ENCODE assay signal across 9 cellular contexts in genomic region chr3:29515451-29515850, GRCh38.
DNase-seq lines count a peak whose midpoint lies in the region; ATAC-seq and TF ChIP-seq lines count a peak whose summit lies in the region.
"Had no signal": no experiment of that assay in that cellular context is flagged by ENCODE, and none has a peak within 500 bp of the region (broad histone marks: within the 10 kb centered on the region; RNA-seq: fewer than 3 reads in every experiment).

No MANE protein-coding gene starts in this region.

- no peak overlapping the region for H2AFZ ChIP-seq in OCI-LY7 (ENCODE audit: low read length)

- no peaks in the 10 kb centered on the region for H3K27me3 ChIP-seq in CD4-positive, alpha-beta memory T cell (ENCODE audit: insufficient read depth, low read length)
- H3K27me3 ChIP-seq in prostate gland (replicated peaks; ENCODE audit: insufficient read depth) = no peaks in the 10 kb centered on the region

- no peaks in the 10 kb centered on the region for H3K36me3 Mint-ChIP-seq in CD4-positive, alpha-beta memory T cell

- H3K4me3 ChIP-seq in OCI-LY7 (ENCODE audit: low read depth, low read length, poor library complexity, severe bottlenecking) (no peak overlapping the region), prostate gland (no peak overlapping the region)
- H3K4me3 ChIP-seq in CD4-positive, alpha-beta memory T cell (ENCODE audit: low read length in 2 of 2) = no peak overlapping the region

- H3K9me2 ChIP-seq in OCI-LY7 (ENCODE audit: insufficient read depth, low read length) = no peaks in the 10 kb centered on the region

- H3K4me1 ChIP-seq in OCI-LY7 (ENCODE audit: insufficient read depth, low read length, poor library complexity, severe bottlenecking) (peaks cover 28% of the 10 kb centered on the region), prostate gland (replicated peaks) (no peaks in the 10 kb centered on the region)
- H3K4me1 ChIP-seq in CD4-positive, alpha-beta memory T cell (ENCODE audit: insufficient read depth, low read length) = no peaks in the 10 kb centered on the region

- H3K9me3 ChIP-seq in OCI-LY7 (ENCODE audit: low read length) (no peaks in the 10 kb centered on the region), prostate gland (no peaks in the 10 kb centered on the region)
- H3K9me3 ChIP-seq in CD4-positive, alpha-beta memory T cell (ENCODE audit: control insufficient read depth in 1 of 2, low read length in 2 of 2) = no peaks in the 10 kb centered on the region

- no peaks in the 10 kb centered on the region for H3K4me1 Mint-ChIP-seq in CD4-positive, alpha-beta memory T cell

- TF ChIP-seq CTCF in OCI-LY7 (conservative IDR thresholded peaks at IDR 0.05; ENCODE audit: low read length) (no peak), prostate gland (IDR thresholded peaks at IDR 0.05) (no peak)

- H3K36me3 ChIP-seq in OCI-LY7 (ENCODE audit: insufficient read depth, low read length) (no peaks in the 10 kb centered on the region), prostate gland (no peaks in the 10 kb centered on the region)
- H3K36me3 ChIP-seq in CD4-positive, alpha-beta memory T cell (ENCODE audit: insufficient read depth, low read length) = no peaks in the 10 kb centered on the region

- TF ChIP-seq POLR2A in prostate gland (IDR thresholded peaks at IDR 0.05) = no peak

- no peaks in the 10 kb centered on the region for H3K27me3 Mint-ChIP-seq in CD4-positive, alpha-beta memory T cell

- H3K27ac ChIP-seq in OCI-LY7 (ENCODE audit: low read depth, low read length, poor library complexity, severe bottlenecking) = no peak overlapping the region
- no peak overlapping the region for H3K27ac ChIP-seq in CD4-positive, alpha-beta memory T cell (ENCODE audit: low read depth, low read length)
- H3K27ac ChIP-seq in prostate gland = no peak overlapping the region

- 53% methylated on average over 2 of the region's 2 CpGs for WGBS in prostate gland

- BruUV-seq in OCI-LY7 (replicated peaks; lab: Mats Ljungman, UMichigan) = no TSS peak

- peaks cover 0 to 3% (median 0%) of the 10 kb centered on the region in 8 donors for H3K9me3 Mint-ChIP-seq in CD4-positive, alpha-beta memory T cell

- DNase-seq in Daoy (ENCODE audit: low read depth) (peak; percentile 41), OCI-LY7 (ENCODE audit: low spot score) (peak; percentile 29), iPS DF 4.7 (ENCODE audit: extremely low read depth, low spot score) (peak; percentile 28), SHP77 treated with DMSO at 0.1 percent for 48 hours (lab: John Stamatoyannopoulos, UW) (no peak), prostate gland (ENCODE audit: low spot score) (no peak), DMS79 treated with DMSO at 0.1 percent for 48 hours (lab: John Stamatoyannopoulos, UW) (no peak)
- DNase-seq in CD4-positive, alpha-beta memory T cell = no peak
- DNase-seq: NCI-H2107 had no signal

- no peak overlapping the region for H3K4me3 Mint-ChIP-seq in CD4-positive, alpha-beta memory T cell

- no peak overlapping the region for H3K4me2 ChIP-seq in OCI-LY7 (ENCODE audit: low read length)

- no peak overlapping the region for H3K27ac Mint-ChIP-seq in CD4-positive, alpha-beta memory T cell

- intact Hi-C loops in OCI-LY7 (cut with micrococcal nuclease; ENCODE audit: unreplicated experiment) = no loop called here
- intact Hi-C loops in CD4-positive, alpha-beta memory T cell (cut with micrococcal nuclease) = no loop called here
- intact Hi-C loops in prostate gland (cut with DNase I) = no loop called here

- CTCF ChIA-PET in OCI-LY7 (lab: Charles Lee; ENCODE audit: unreplicated experiment) = no interaction called here
- CTCF ChIA-PET in CD4-positive, alpha-beta memory T cell (lab: Charles Lee; ENCODE audit: partially characterized antibody) = no interaction called here

- POLR2A ChIA-PET in OCI-LY7 (lab: Charles Lee) = no interaction called here
- POLR2A ChIA-PET in CD4-positive, alpha-beta memory T cell (lab: Charles Lee; ENCODE audit: partially characterized antibody) = no interaction called here

- no peaks in the 10 kb centered on the region for H4K20me1 ChIP-seq in OCI-LY7 (ENCODE audit: insufficient read depth, low read length)

- peak; percentile 80 for ATAC-seq in GM21717 (IDR thresholded peaks at IDR 0.05; ENCODE audit: unreplicated experiment)

- no peaks in the 10 kb centered on the region for H3K79me2 ChIP-seq in OCI-LY7 (ENCODE audit: insufficient read depth, low read depth, low read length)

Comparison
In these comparisons a context has a peak if more than half of its experiments do, and no peak if none do; other contexts are left out.
1. DNase-seq: peak in Daoy (single experiment), OCI-LY7 (single experiment) and iPS DF 4.7 (single experiment); none in SHP77 treated with DMSO at 0.1 percent for 48 hours (single experiment), CD4-positive, alpha-beta memory T cell (0 of 5), prostate gland (single experiment) and DMS79 treated with DMSO at 0.1 percent for 48 hours (single experiment).